In the genomic region with DNA sequence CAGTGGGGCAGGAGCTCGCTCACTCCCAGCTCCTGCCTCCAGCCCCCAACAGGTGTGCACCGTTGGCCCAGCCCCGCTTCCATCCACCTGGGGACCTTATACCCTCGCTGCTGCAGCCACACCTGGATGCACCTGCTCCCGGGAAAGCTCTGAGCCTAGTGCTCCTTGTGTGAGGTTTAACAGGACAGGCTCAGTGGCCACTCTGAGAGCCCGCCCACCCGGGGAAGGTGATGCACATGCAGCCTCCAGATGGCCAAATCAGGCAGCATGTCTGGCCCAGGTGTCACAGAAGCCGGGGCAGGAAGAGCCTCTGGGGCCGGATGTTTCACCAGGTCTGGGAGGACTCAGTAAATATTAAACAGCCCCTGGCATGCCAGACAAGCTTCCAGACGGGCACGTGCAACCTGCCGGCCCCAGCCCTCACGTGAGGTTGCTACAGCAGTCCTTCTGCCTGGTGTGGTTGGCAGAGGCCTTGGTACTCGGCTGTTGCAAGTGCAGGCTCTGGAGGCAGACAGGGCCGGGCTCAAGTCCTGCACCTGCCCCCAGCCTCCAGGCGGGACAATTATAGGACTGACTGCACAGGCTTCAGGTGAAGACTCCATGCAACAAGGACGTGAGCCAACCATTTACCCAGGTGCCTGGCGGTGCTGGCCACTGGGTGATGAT, we compare ENCODE assay signal across 11 cellular contexts.
DNase-seq lines count a peak whose midpoint lies in the region; ATAC-seq and TF ChIP-seq lines count a peak whose summit lies in the region.
"Had no signal": no experiment of that assay in that cellular context is flagged by ENCODE, and none has a peak within 500 bp of the region (broad histone marks: within the 10 kb centered on the region; RNA-seq: fewer than 3 reads in every experiment).

No MANE protein-coding gene starts in this region.

- H3K27ac ChIP-seq in RWPE1 (peak overlapping the region; percentile 70), left lung (no peak overlapping the region), A673 (ENCODE audit: low read depth, low read length, poor library complexity, severe bottlenecking) (no peak overlapping the region)
- H3K27ac ChIP-seq in effector memory CD4-positive, alpha-beta T cell (ENCODE audit: insufficient read depth, low read length, poor library complexity, severe bottlenecking): no peak overlapping the region

- H3K9me3 ChIP-seq in left lung (peaks cover 0 to 13% of the 10 kb centered on the region in 2 donors), A673 (ENCODE audit: low read depth, low read length, poor library complexity, severe bottlenecking) (no peaks in the 10 kb centered on the region)
- H3K9me3 ChIP-seq in effector memory CD4-positive, alpha-beta T cell (ENCODE audit: control insufficient read depth, low read length): no peaks in the 10 kb centered on the region

- H3K4me3 ChIP-seq in left lung: no peak overlapping the region
- no peak overlapping the region for H3K4me3 ChIP-seq in effector memory CD4-positive, alpha-beta T cell (ENCODE audit: insufficient read depth, low read depth, low read length, poor library complexity, severe bottlenecking)
- no peak overlapping the region for H3K4me3 ChIP-seq in A673 (ENCODE audit: low read depth, low read length, poor library complexity, severe bottlenecking)

- intact Hi-C loops in left lung (cut with DNase I): no loop called here
- intact Hi-C loops in A673 (cut with micrococcal nuclease; ENCODE audit: unreplicated experiment): no loop called here

- POLR2A ChIA-PET in RWPE1 (lab: Yijun Ruan, JAX; ENCODE audit: low non-redundant PET): interaction anchor here (0.6 kb wide), 1 partner anchor 158 kb away, joined by 4 read pairs; no protein-coding TSS in a partner anchor
- POLR2A ChIA-PET in A673 (lab: Charles Lee; ENCODE audit: low non-redundant PET): no interaction called here

- CTCF ChIA-PET in RWPE1 (lab: Yijun Ruan, JAX) (interaction anchor here (0.6 to 3.1 kb wide), 5 partner anchors 11 to 166 kb away, joined by 3 to 26 read pairs (median 3); no protein-coding TSS in a partner anchor), A673 (lab: Charles Lee) (interaction anchor here (1.7 kb wide), 1 partner anchor 36 kb away, joined by 4 read pairs; no protein-coding TSS in a partner anchor)

- TF ChIP-seq CTCF in RWPE1 (conservative IDR thresholded peaks at IDR 0.05; ENCODE audit: low read depth) (no peak), left lung (IDR thresholded peaks at IDR 0.05) (no peak), A673 (conservative IDR thresholded peaks at IDR 0.05; ENCODE audit: low read depth, low read length) (no peak)

- no TSS peak for BruUV-seq in A673 (replicated peaks; lab: Mats Ljungman, UMichigan)

- H3K4me1 ChIP-seq in left lung (no peaks in the 10 kb centered on the region), A673 (ENCODE audit: insufficient read depth, low read length, poor library complexity, severe bottlenecking) (peaks cover 21% of the 10 kb centered on the region)
- no peaks in the 10 kb centered on the region for H3K4me1 ChIP-seq in effector memory CD4-positive, alpha-beta T cell (ENCODE audit: control insufficient read depth, insufficient read depth, low read length, poor library complexity, severe bottlenecking)

- peak; percentile 77 for ATAC-seq in left lung
- no peak for ATAC-seq in GM19455 (IDR thresholded peaks at IDR 0.05; ENCODE audit: unreplicated experiment)

- H3K27me3 ChIP-seq in left lung (no peaks in the 10 kb centered on the region), A673 (replicated peaks; ENCODE audit: insufficient read depth, low read depth, low read length, poor library complexity) (no peaks in the 10 kb centered on the region)
- H3K27me3 ChIP-seq in effector memory CD4-positive, alpha-beta T cell (replicated peaks; ENCODE audit: control insufficient read depth, insufficient read depth, low read length, poor library complexity, severe bottlenecking): no peaks in the 10 kb centered on the region

- DNase-seq in COR-L47 (lab: John Stamatoyannopoulos, UW) (peak; percentile 80), NCI-H146 (lab: John Stamatoyannopoulos, UW) (peak; percentile 96), RWPE1 (ENCODE audit: low spot score) (peak; percentile 76), left lung (peak; percentile 57 to 59), AG20443 (ENCODE audit: low spot score) (no peak), A673 (ENCODE audit: low spot score) (no peak)
- DNase-seq in effector memory CD4-positive, alpha-beta T cell: no peak
- DNase-seq: amygdala; CD4-positive, CD25-positive, alpha-beta regulatory T cell; stimulated activated naive CD4-positive, alpha-beta T cell had no signal

- H3K36me3 ChIP-seq in left lung (no peaks in the 10 kb centered on the region), A673 (ENCODE audit: insufficient read depth, low read length, poor library complexity, severe bottlenecking) (peaks cover 3% of the 10 kb centered on the region)
- no peaks in the 10 kb centered on the region for H3K36me3 ChIP-seq in effector memory CD4-positive, alpha-beta T cell (ENCODE audit: control insufficient read depth, insufficient read depth, low read length)

Comparison
In these comparisons a context has a peak if more than half of its experiments do, and no peak if none do; other contexts are left out.
1. DNase-seq: peak in COR-L47 (single experiment), NCI-H146 (single experiment), RWPE1 (single experiment) and left lung (2 of 2); none in effector memory CD4-positive, alpha-beta T cell (0 of 3), AG20443 (single experiment) and A673 (single experiment).